Comparison of ENCODE assay signal across 10 cellular contexts in genomic region chr12:79424109-79424721, GRCh38.
DNase-seq lines count a peak whose midpoint lies in the region; ATAC-seq and TF ChIP-seq lines count a peak whose summit lies in the region.
"Had no signal": no experiment of that assay in that cellular context is flagged by ENCODE, and none has a peak within 500 bp of the region (broad histone marks: within the 10 kb centered on the region; RNA-seq: fewer than 3 reads in every experiment).

No MANE protein-coding gene starts in this region.

- H3K4me3 ChIP-seq in HFF-Myc (replicated peaks; ENCODE audit: low read depth, low read length) (no peak overlapping the region), fibroblast of pulmonary artery (replicated peaks; ENCODE audit: low read depth, low read length) (no peak overlapping the region), A673 (ENCODE audit: low read depth, low read length, poor library complexity, severe bottlenecking) (no peak overlapping the region)

- DNase-seq in HFF-Myc (ENCODE audit: extremely low read depth, low read depth) (peak; percentile 68), SK-N-DZ (ENCODE audit: low spot score) (peak; percentile 62), fibroblast of pulmonary artery (ENCODE audit: low read depth) (peak; percentile 95), stromal cell of bone marrow (ENCODE audit: low read depth) (peak; percentile 92), A673 (ENCODE audit: low spot score) (no peak), erythroblast (lab: John Stamatoyannopoulos, UW) (no peak), islet precursor cell (no peak)
- DNase-seq: activated CD8-positive, alpha-beta memory T cell treated with anti-CD3 and anti-CD28 coated beads, Interleukin-2, amount 50 U/mL, for 4 hours; occipital lobe had no signal

- intact Hi-C loops in A673 (cut with micrococcal nuclease; ENCODE audit: unreplicated experiment), result no loop called here

- H3K27me3 ChIP-seq in A673 (replicated peaks; ENCODE audit: insufficient read depth, low read depth, low read length, poor library complexity), result no peaks in the 10 kb centered on the region

- BruUV-seq in A673 (replicated peaks; lab: Mats Ljungman, UMichigan), result no TSS peak

- no peak for TF ChIP-seq POLR2A in erythroblast (IDR thresholded peaks at IDR 0.05; ENCODE audit: low read length)

- CTCF ChIA-PET in A673 (lab: Charles Lee), result no interaction called here

- no peak overlapping the region for H3K27ac ChIP-seq in A673 (ENCODE audit: low read depth, low read length, poor library complexity, severe bottlenecking)

- POLR2A ChIA-PET in A673 (lab: Charles Lee; ENCODE audit: low non-redundant PET), result no interaction called here

- H3K4me1 ChIP-seq in A673 (ENCODE audit: insufficient read depth, low read length, poor library complexity, severe bottlenecking), result peaks cover 7% of the 10 kb centered on the region

- TF ChIP-seq CTCF in HFF-Myc (IDR thresholded peaks at IDR 0.05; ENCODE audit: low read depth, low read length, missing control alignments) (no peak), fibroblast of pulmonary artery (IDR thresholded peaks at IDR 0.05; ENCODE audit: low read length, missing control alignments) (no peak), A673 (conservative IDR thresholded peaks at IDR 0.05; ENCODE audit: low read depth, low read length) (no peak)

- no peak for ATAC-seq in GM21367 (IDR thresholded peaks at IDR 0.05; ENCODE audit: unreplicated experiment)

- H3K9me3 ChIP-seq in A673 (ENCODE audit: low read depth, low read length, poor library complexity, severe bottlenecking), result no peaks in the 10 kb centered on the region

- H3K36me3 ChIP-seq in A673 (ENCODE audit: insufficient read depth, low read length, poor library complexity, severe bottlenecking), result no peaks in the 10 kb centered on the region

Comparison
In these comparisons a context has a peak if more than half of its experiments do, and no peak if none do; other contexts are left out.
1. DNase-seq: peak in HFF-Myc (single experiment), SK-N-DZ (single experiment), fibroblast of pulmonary artery (single experiment) and stromal cell of bone marrow (single experiment); none in A673 (single experiment), erythroblast (0 of 2) and islet precursor cell (single experiment).